Comparison of ENCODE assay signal across 8 cellular contexts in the genomic region with DNA sequence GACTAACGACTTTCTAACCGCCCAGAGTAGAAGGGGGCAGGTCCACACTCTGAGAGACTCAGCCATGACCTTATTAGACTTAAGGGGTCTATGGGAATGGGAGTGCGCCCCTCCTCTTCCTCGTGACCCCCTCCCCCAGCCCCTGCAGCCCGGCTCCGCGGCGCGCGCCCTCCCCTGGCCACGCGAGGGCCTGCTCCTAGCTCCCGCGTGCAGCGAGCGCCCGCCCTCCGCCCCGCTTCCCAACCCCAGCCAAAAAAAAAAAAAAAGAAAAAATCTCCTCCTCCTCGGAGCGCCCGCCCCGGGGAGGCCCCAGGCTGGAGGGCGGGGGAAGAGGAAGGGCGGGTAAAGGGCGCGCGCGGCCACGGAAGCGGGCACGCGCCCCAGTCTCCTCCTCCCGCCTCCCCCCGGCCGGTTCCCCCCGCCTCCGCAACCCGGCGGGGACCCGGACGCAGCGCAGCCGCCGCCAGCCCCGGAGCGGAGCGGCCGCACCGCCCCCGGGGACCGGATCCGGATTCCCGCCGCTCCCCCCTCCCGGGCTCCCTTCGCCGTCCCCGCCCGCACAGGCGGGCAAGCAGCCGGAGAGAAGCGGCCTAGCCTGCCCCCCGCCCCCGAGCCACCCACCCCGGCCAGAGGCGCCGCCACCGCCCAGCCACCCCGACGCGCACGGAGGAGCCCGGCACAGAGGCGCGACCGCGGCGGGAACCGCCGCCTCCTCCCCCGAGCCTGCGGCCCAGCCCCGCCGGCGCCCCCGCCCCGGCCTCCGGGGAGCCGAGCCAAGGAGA. TPM values are rescaled to one million over a fixed set of nuclear protein-coding genes. Genes with fewer than 3 reads are reported as not detected.
A peak's percentile ranks its signal among the peaks of the same experiment; 100 is the strongest.
DNase-seq lines count a peak whose midpoint lies in the region; ATAC-seq and TF ChIP-seq lines count a peak whose summit lies in the region.

No MANE protein-coding gene starts in this region.

- DNase-seq in AG09319 (ENCODE audit: extremely low read depth, low read depth) (peak; percentile 78), NCI-H526 (lab: John Stamatoyannopoulos, UW) (peak; percentile 87 to 98), dermis microvascular lymphatic vessel endothelial cell (ENCODE audit: low read depth in 2 of 2) (peak; percentile 59 to 93), lower leg skin (ENCODE audit: low spot score in 2 of 2) (peak; percentile 77 to 97)
- DNase-seq in activated CD4-positive, alpha-beta T cell treated with anti-CD3 and anti-CD28 coated beads, Interleukin-2, amount 50 U/mL, for 24 hours (ENCODE audit: low read depth in 1 of 2, low spot score in 1 of 2) = peak; percentile 66 to 81
- peak; percentile 83 for DNase-seq in stimulated activated CD4-positive, alpha-beta T cell treated with anti-CD3 and anti-CD28 coated beads, Interleukin-4, amount 100 ng/mL, for 24 hours

- TF ChIP-seq CTCF in AG09319 (IDR thresholded peaks at IDR 0.05; ENCODE audit: low read depth, low read length) = peak; percentile 44
- peak in 1 of 3 donors; percentile 13 for TF ChIP-seq CTCF in lower leg skin (IDR thresholded peaks at IDR 0.05)

- peak overlapping the region; percentile 92 for H3K4me3 ChIP-seq in lower leg skin (ENCODE audit: low read depth, poor library complexity, severe bottlenecking)

- intact Hi-C loops in lower leg skin (cut with DNase I; ENCODE audit: low total_unique reads) = loop anchor here (1.0 to 5.0 kb wide), 2 partner anchors 104 to 144 kb away; partner anchors contain the start of gene SLC25A39

- TF ChIP-seq POLR2A in GM19099 (IDR thresholded peaks at IDR 0.05; ENCODE audit: extremely low read depth, insufficient read length, low read depth) (peak; percentile 65), lower leg skin (IDR thresholded peaks at IDR 0.05) (peak in 1 of 2 donors; percentile 59)

- ATAC-seq in HG03460 (IDR thresholded peaks at IDR 0.05; ENCODE audit: unreplicated experiment) = peak; percentile 22

- 1% methylated on average over 32 to 43 of the region's 90 CpGs for WGBS in lower leg skin, 2 donors

RNA-seq across cellular contexts. Expression of gene UBTF, which starts 0.9 kb away (rescaled TPM):
- total RNA-seq in dermis microvascular lymphatic vessel endothelial cell = 37.5 and 44.4 TPM in 2 replicates
- 10 to 100 TPM; 62.4 to 70.8 (median 65.7) TPM for total RNA-seq in lower leg skin

RNA-seq across cellular contexts. Expression of gene ATXN7L3, which starts 18.9 kb away (rescaled TPM):
- total RNA-seq in dermis microvascular lymphatic vessel endothelial cell (28.9 and 39.7 TPM in 2 replicates), lower leg skin (10 to 100 TPM; 62.4 to 77.9 (median 67.8) TPM)

RNA-seq across cellular contexts. Expression of gene TMUB2, which starts 31.8 kb away (rescaled TPM):
- total RNA-seq in dermis microvascular lymphatic vessel endothelial cell (25.5 and 36.3 TPM in 2 replicates), lower leg skin (10 to 100 TPM; 23.4 to 44.5 (median 34.8) TPM)

RNA-seq across cellular contexts. Expression of gene ASB16, which starts 48.0 kb away (rescaled TPM):
- not detected in 2 replicates for total RNA-seq in dermis microvascular lymphatic vessel endothelial cell
- total RNA-seq in lower leg skin = 1 to 10 TPM in 1 of 4 donors, not detected in 3; 1.1 TPM

RNA-seq across cellular contexts. Expression of gene SLC4A1, which starts 49.4 kb away (rescaled TPM):
- not detected in 2 replicates for total RNA-seq in dermis microvascular lymphatic vessel endothelial cell
- 1 to 10 TPM in 1 of 4 donors, not detected in 3; 2.4 TPM for total RNA-seq in lower leg skin

Comparison
In these comparisons a context has a peak if more than half of its experiments do, and no peak if none do; other contexts are left out.
1. Peak in every context shown above with its lines: DNase-seq, ATAC-seq and H3K4me3 ChIP-seq.